Comparison of ENCODE assay signal across 19 cellular contexts in genomic region chr4:174450452-174450851, GRCh38.
"Had no signal": no experiment of that assay in that cellular context is flagged by ENCODE, and none has a peak within 500 bp of the region (broad histone marks: within the 10 kb centered on the region; RNA-seq: fewer than 3 reads in every experiment).

No MANE protein-coding gene starts in this region.

- H3K4me3 ChIP-seq: cardiac muscle cell, lung, thyroid gland had no signal

- H3K9me3 ChIP-seq: thyroid gland had no signal

- H3K27me3 ChIP-seq: cardiac muscle cell, thyroid gland had no signal

- DNase-seq: activated CD4-positive, alpha-beta T cell treated with anti-CD3 and anti-CD28 coated beads, Interleukin-2, amount 50 U/mL, for 4 hours; activated gamma-delta T cell treated with Interleukin-2 at 50 U/mL for 16 hours; amniotic stem cell; dermis blood vessel endothelial cell; effector memory CD4-positive, alpha-beta T cell; foreskin melanocyte; kidney; stimulated activated CD4-positive, alpha-beta T cell treated with anti-CD3 and anti-CD28 coated beads, Interleukin-12 subunit alpha, Interleukin-12 subunit beta, amount 100 ng/mL, for 4 hours; stimulated activated CD4-positive, alpha-beta T cell treated with anti-CD3 and anti-CD28 coated beads, Interleukin-1b, Interleukin-23, amount 100 ng/mL, for 48 hours; stimulated activated CD8-positive, alpha-beta memory T cell treated with anti-CD3 and anti-CD28 coated beads, Interleukin-4, amount 100 ng/mL, for 48 hours; stimulated activated naive CD4-positive, alpha-beta T cell; SW 1271; T-helper 2 cell; thyroid gland had no signal

- ATAC-seq: activated naive CD4-positive, alpha-beta T cell treated with anti-CD3 and anti-CD28 coated beads, Interleukin-2, amount 50 U/mL, for 72 hours; left lobe of liver; sciatic nerve had no signal

- H3K27ac Mint-ChIP-seq: activated naive CD4-positive, alpha-beta T cell treated with anti-CD3 and anti-CD28 coated beads, Interleukin-2, amount 50 U/mL, for 72 hours had no signal

- H3K27ac ChIP-seq: cardiac muscle cell, thyroid gland had no signal

- H3K4me1 ChIP-seq: thyroid gland had no signal

- H3K36me3 ChIP-seq: cardiac muscle cell, thyroid gland had no signal
